Comparison of ENCODE assay signal across 1 cellular context in genomic region chr7:149125189-149125863, GRCh38.
TF ChIP-seq lines count a peak whose summit lies in the region.

No MANE protein-coding gene starts in this region.

TF ChIP-seq in A549, 52 proteins besides CTCF, POLR2A, EP300 and RAD21 (continued from another document):
- TF ChIP-seq KDM5A (IDR thresholded peaks at IDR 0.05): no peak
- no peak for TF ChIP-seq BCL3 (IDR thresholded peaks at IDR 0.05)
- TF ChIP-seq ZFP36 (IDR thresholded peaks at IDR 0.05; ENCODE audit: borderline replicate concordance, partially characterized antibody): no peak
- TF ChIP-seq CEBPB (IDR thresholded peaks at IDR 0.05): no peak
- TF ChIP-seq HOXA7 (CRISPR knock-in tag; IDR thresholded peaks at IDR 0.05): no peak
TF ChIP-seq in A549: peak in this region for 0.
